Comparison of ENCODE assay signal across 20 cellular contexts in genomic region chr9:69380811-69381210, GRCh38. TPM values are rescaled to one million over a fixed set of nuclear protein-coding genes. Genes with fewer than 3 reads are reported as not detected.
DNase-seq lines count a peak whose midpoint lies in the region; ATAC-seq and TF ChIP-seq lines count a peak whose summit lies in the region.
"Had no signal": no experiment of that assay in that cellular context is flagged by ENCODE, and none has a peak within 500 bp of the region (broad histone marks: within the 10 kb centered on the region; RNA-seq: fewer than 3 reads in every experiment).

No MANE protein-coding gene starts in this region.

- H3K36me3 ChIP-seq in osteoblast (ENCODE audit: insufficient read depth, low read length), result no peaks in the 10 kb centered on the region
- no peaks in the 10 kb centered on the region for H3K36me3 ChIP-seq in mucosa of descending colon (ENCODE audit: low read depth)
- H3K36me3 ChIP-seq: neutrophil had no signal

- intact Hi-C loops in mucosa of descending colon (cut with DNase I, micrococcal nuclease), result no loop called here

- H3K4me3 ChIP-seq in foreskin fibroblast (ENCODE audit: low read depth in 1 of 2, low read length in 2 of 2) (no peak overlapping the region), osteoblast (ENCODE audit: insufficient read depth, low read length) (no peak overlapping the region), mucosa of descending colon (no peak overlapping the region)

- peak; percentile 48 for DNase-seq in EL
- DNase-seq in NCI-H226, result peak; percentile 91
- DNase-seq in foreskin fibroblast, result peak; percentile 9 to 34
- DNase-seq in osteoblast (ENCODE audit: insufficient read length, low spot score, missing footprints), result peak; percentile 18
- DNase-seq in mucosa of descending colon, result no peak
- no peak for DNase-seq in foreskin melanocyte
- no peak for DNase-seq in NK-92 treated with Interleukin-12 subunit alpha and Interleukin-12 subunit beta, amount 100 ng/mL, for 24 hours (lab: John Stamatoyannopoulos, UW)
- DNase-seq: activated CD4-positive, alpha-beta T cell treated with anti-CD3 and anti-CD28 coated beads for 36 hours; activated effector memory CD4-positive, alpha-beta T cell treated with anti-CD3 and anti-CD28 coated beads, Interleukin-2, amount 50 U/mL, for 16 hours; amniotic stem cell; Caco-2; immature natural killer cell; midbrain; MV-4-11; T1000 had no signal

- H3K4me2 ChIP-seq in osteoblast (ENCODE audit: insufficient read depth, low read length), result peak overlapping the region; percentile 44

- no peaks in the 10 kb centered on the region for H3K79me2 ChIP-seq in osteoblast (ENCODE audit: insufficient read depth, low read length)

- no peaks in the 10 kb centered on the region for H3K27me3 ChIP-seq in osteoblast (ENCODE audit: insufficient read depth, low read length)
- H3K27me3 ChIP-seq: neutrophil had no signal

- no peaks in the 10 kb centered on the region for H4K20me1 ChIP-seq in osteoblast (ENCODE audit: insufficient read depth, low read length)

- no peaks in the 10 kb centered on the region for H3K9me3 ChIP-seq in osteoblast (ENCODE audit: low read depth, low read length)
- no peaks in the 10 kb centered on the region for H3K9me3 ChIP-seq in mucosa of descending colon
- H3K9me3 ChIP-seq: Caco-2, neutrophil had no signal

- TF ChIP-seq CTCF in foreskin fibroblast (IDR thresholded peaks at IDR 0.05; ENCODE audit: low read depth, low read length) (no peak), osteoblast (IDR thresholded peaks at IDR 0.05; ENCODE audit: extremely low read depth, low read depth, low read length) (no peak), mucosa of descending colon (IDR thresholded peaks at IDR 0.05) (no peak)

- H3K4me1 ChIP-seq in osteoblast (ENCODE audit: insufficient read depth, low read length) (peaks cover 40% of the 10 kb centered on the region), mucosa of descending colon (ENCODE audit: low read depth) (no peaks in the 10 kb centered on the region)
- H3K4me1 ChIP-seq: Caco-2 had no signal

- ATAC-seq in mucosa of descending colon (no peak), HG02884 (IDR thresholded peaks at IDR 0.05; ENCODE audit: unreplicated experiment) (no peak)
- ATAC-seq: activated CD4-positive, alpha-beta T cell treated with anti-CD3 and anti-CD28 coated beads for 36 hours; sciatic nerve had no signal

- no peak overlapping the region for H3K27ac ChIP-seq in osteoblast (ENCODE audit: low read depth, low read length)
- H3K27ac ChIP-seq: neutrophil had no signal

- no peak overlapping the region for H2AFZ ChIP-seq in osteoblast (ENCODE audit: low read length)

RNA-seq across cellular contexts. Expression of gene ENTREP1, which starts 55.8 kb away (rescaled TPM):
- total RNA-seq in osteoblast (under 0.01 TPM in 2 replicates), mucosa of descending colon (1 to 10 TPM; 1.3 to 4.1 (median 3.4) TPM)
- total RNA-seq: activated CD4-positive, alpha-beta T cell treated with anti-CD3 and anti-CD28 coated beads for 36 hours; B cell; Caco-2; G401 had no signal

Comparison
In these comparisons a context has a peak if more than half of its experiments do, and no peak if none do; other contexts are left out.
1. DNase-seq: peak in EL (single experiment), NCI-H226 (single experiment), foreskin fibroblast (2 of 2) and osteoblast (single experiment); none in mucosa of descending colon (0 of 3), foreskin melanocyte (single experiment) and NK-92 treated with Interleukin-12 subunit alpha and Interleukin-12 subunit beta, amount 100 ng/mL, for 24 hours (single experiment).